In the genomic region with DNA sequence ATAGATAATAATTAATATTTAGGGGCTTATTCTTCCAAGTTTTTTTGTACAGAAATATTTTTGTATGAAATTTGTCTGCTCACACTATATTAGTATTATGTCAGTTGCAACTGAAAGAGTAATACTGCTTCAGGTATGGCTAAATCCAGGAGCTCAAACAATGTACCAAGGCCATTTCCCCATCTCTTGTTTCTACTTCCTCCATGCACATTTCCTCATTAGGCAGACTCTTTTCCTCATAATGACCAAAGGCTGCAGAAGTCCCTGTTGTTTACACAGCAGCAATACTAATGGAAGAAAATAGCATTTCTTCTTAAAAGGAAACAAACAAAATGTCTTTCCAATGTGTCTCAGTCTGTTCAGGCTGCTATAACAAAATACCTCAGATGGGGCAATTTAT, we compare ENCODE assay signal across 14 cellular contexts.
"Had no signal": no experiment of that assay in that cellular context is flagged by ENCODE, and none has a peak within 500 bp of the region (broad histone marks: within the 10 kb centered on the region; RNA-seq: fewer than 3 reads in every experiment).

No MANE protein-coding gene starts in this region.

- ATAC-seq: esophagus mucosa; gastrocnemius medialis; mucosa of descending colon; naive thymus-derived CD8-positive, alpha-beta T cell had no signal

- H3K27ac Mint-ChIP-seq: naive thymus-derived CD8-positive, alpha-beta T cell had no signal

- H3K36me3 Mint-ChIP-seq: naive thymus-derived CD8-positive, alpha-beta T cell had no signal

- H3K27me3 Mint-ChIP-seq: naive thymus-derived CD8-positive, alpha-beta T cell had no signal

- DNase-seq: dorsolateral prefrontal cortex; effector CD8-positive, alpha-beta T cell; gastrocnemius medialis; heart right ventricle; hypothalamus; kidney glomerular epithelial cell; mammary epithelial cell; mucosa of descending colon; naive thymus-derived CD8-positive, alpha-beta T cell; small intestine; stimulated activated CD4-positive, alpha-beta T cell treated with anti-CD3 and anti-CD28 coated beads, Interleukin-2, amount 100 ng/mL, for 48 hours; stimulated activated naive CD4-positive, alpha-beta T cell treated with Interleukin-2 at 50 U/mL for 16 hours; trophoblast cell had no signal

- H3K4me3 Mint-ChIP-seq: naive thymus-derived CD8-positive, alpha-beta T cell had no signal
